In genomic region chr11:30143098-30143705, GRCh38 we compare ENCODE assay signal across 8 cellular contexts.
DNase-seq lines count a peak whose midpoint lies in the region; ATAC-seq, FAIRE-seq and TF ChIP-seq lines count a peak whose summit lies in the region.

No MANE protein-coding gene starts in this region.

- H3K4me1 Mint-ChIP-seq in naive B cell: no peaks in the 10 kb centered on the region
- no peaks in the 10 kb centered on the region for H3K4me1 Mint-ChIP-seq in activated naive CD8-positive, alpha-beta T cell treated with anti-CD3 and anti-CD28 coated beads, Interleukin-2, amount 50 U/mL, for 24 hours

- peak; percentile 51 for DNase-seq in AG20443 (ENCODE audit: low spot score)
- peak; percentile 3 for DNase-seq in GM12891 (ENCODE audit: insufficient read length, low spot score)
- DNase-seq in NCI-H69 (lab: John Stamatoyannopoulos, UW): peak; percentile 51
- peak; percentile 43 for DNase-seq in dedifferentiated amniotic fluid mesenchymal stem cell (ENCODE audit: extremely low spot score)
- peak; percentile 5 for DNase-seq in naive B cell
- no peak for DNase-seq in activated CD8-positive, alpha-beta memory T cell treated with anti-CD3 and anti-CD28 coated beads for 24 hours
- DNase-seq in activated naive CD8-positive, alpha-beta T cell treated with anti-CD3 and anti-CD28 coated beads, Interleukin-2, amount 50 U/mL, for 24 hours: no peak

- peaks cover 8 to 15% (median 12%) of the 10 kb centered on the region in 3 donors for H3K27me3 Mint-ChIP-seq in naive B cell
- H3K27me3 Mint-ChIP-seq in activated naive CD8-positive, alpha-beta T cell treated with anti-CD3 and anti-CD28 coated beads, Interleukin-2, amount 50 U/mL, for 24 hours: peaks cover 2% of the 10 kb centered on the region

- TF ChIP-seq POLR2A in GM12891 (IDR thresholded peaks at IDR 0.05; ENCODE audit: low read depth, low read length): no peak

- no peak for FAIRE-seq in GM12891 (lab: Jason Lieb, UNC)

- H3K36me3 Mint-ChIP-seq in naive B cell: no peaks in the 10 kb centered on the region
- no peaks in the 10 kb centered on the region for H3K36me3 Mint-ChIP-seq in activated naive CD8-positive, alpha-beta T cell treated with anti-CD3 and anti-CD28 coated beads, Interleukin-2, amount 50 U/mL, for 24 hours (ENCODE audit: low read depth)

- H3K27ac Mint-ChIP-seq in naive B cell: peak overlapping the region in 1 of 6 donors; percentile 29
- no peak overlapping the region for H3K27ac Mint-ChIP-seq in activated naive CD8-positive, alpha-beta T cell treated with anti-CD3 and anti-CD28 coated beads, Interleukin-2, amount 50 U/mL, for 24 hours

- ATAC-seq in HG02884 (IDR thresholded peaks at IDR 0.05; ENCODE audit: unreplicated experiment) (peak; percentile 71), naive B cell (ENCODE audit: low read depth in 2 of 2) (no peak)
- no peak for ATAC-seq in activated naive CD8-positive, alpha-beta T cell treated with anti-CD3 and anti-CD28 coated beads, Interleukin-2, amount 50 U/mL, for 24 hours

- no peaks in the 10 kb centered on the region for H3K9me3 Mint-ChIP-seq in naive B cell
- no peaks in the 10 kb centered on the region for H3K9me3 Mint-ChIP-seq in activated naive CD8-positive, alpha-beta T cell treated with anti-CD3 and anti-CD28 coated beads, Interleukin-2, amount 50 U/mL, for 24 hours

- no peak overlapping the region for H3K4me3 Mint-ChIP-seq in naive B cell
- no peak overlapping the region for H3K4me3 Mint-ChIP-seq in activated naive CD8-positive, alpha-beta T cell treated with anti-CD3 and anti-CD28 coated beads, Interleukin-2, amount 50 U/mL, for 24 hours

TF ChIP-seq in GM12891, 5 proteins besides CTCF, POLR2A, EP300 and RAD21:
- TF ChIP-seq PAX5 (IDR thresholded peaks at IDR 0.05; ENCODE audit: insufficient read depth, low read length, severe bottlenecking) (no peak), POU2F2 (IDR thresholded peaks at IDR 0.05; ENCODE audit: low read depth, low read length) (no peak), POLR2AphosphoS5 (IDR thresholded peaks at IDR 0.05; ENCODE audit: low read depth, low read length) (no peak), TAF1 (IDR thresholded peaks at IDR 0.05; ENCODE audit: low read depth, low read length) (no peak), SPI1 (IDR thresholded peaks at IDR 0.05; ENCODE audit: low read depth, low read length) (no peak)

Comparison
In these comparisons a context has a peak if more than half of its experiments do, and no peak if none do; other contexts are left out.
1. DNase-seq: peak in AG20443 (single experiment), GM12891 (single experiment), NCI-H69 (single experiment), dedifferentiated amniotic fluid mesenchymal stem cell (single experiment) and naive B cell (single experiment); none in activated CD8-positive, alpha-beta memory T cell treated with anti-CD3 and anti-CD28 coated beads for 24 hours (single experiment) and activated naive CD8-positive, alpha-beta T cell treated with anti-CD3 and anti-CD28 coated beads, Interleukin-2, amount 50 U/mL, for 24 hours (single experiment).